17 cellular contexts compared by ENCODE assay signal in genomic region chr3:49924683-49925082, GRCh38. TPM values are rescaled to one million over a fixed set of nuclear protein-coding genes. Genes with fewer than 3 reads are reported as not detected.
DNase-seq lines count a peak whose midpoint lies in the region; ATAC-seq and TF ChIP-seq lines count a peak whose summit lies in the region.
"Had no signal": no experiment of that assay in that cellular context is flagged by ENCODE, and none has a peak within 500 bp of the region (broad histone marks: within the 10 kb centered on the region; RNA-seq: fewer than 3 reads in every experiment).

No MANE protein-coding gene starts in this region.

- H3K27me3 ChIP-seq in AG04450 (ENCODE audit: control insufficient read depth, insufficient read depth, low read length), result no peaks in the 10 kb centered on the region
- H3K27me3 ChIP-seq in adipocyte (replicated peaks; ENCODE audit: control insufficient read depth, insufficient read depth, low read length), result no peaks in the 10 kb centered on the region
- H3K27me3 ChIP-seq: cardiac muscle cell, ovary had no signal

- H3K4me1 Mint-ChIP-seq in HFFc6 (ENCODE audit: low read depth), result peaks cover 36% of the 10 kb centered on the region

- no peak for ATAC-seq in HG03469 (IDR thresholded peaks at IDR 0.05; ENCODE audit: unreplicated experiment)
- no peak for ATAC-seq in HG02642 (IDR thresholded peaks at IDR 0.05; ENCODE audit: poor library complexity, unreplicated experiment)

- DNase-seq in AG04450 (ENCODE audit: low read depth, low spot score) (peak; percentile 33), HFFc6 (peak; percentile 80), adipocyte (ENCODE audit: low read depth) (peak; percentile 36), fibroblast of villous mesenchyme (ENCODE audit: low read depth) (peak; percentile 34)
- no peak for DNase-seq in activated CD8-positive, alpha-beta memory T cell treated with anti-CD3 and anti-CD28 coated beads, Interleukin-2, amount 50 U/mL, for 48 hours
- DNase-seq in stimulated activated CD4-positive, alpha-beta T cell treated with anti-CD3 and anti-CD28 coated beads, Interleukin-1b, Interleukin-23, amount 100 ng/mL, for 48 hours, result no peak
- DNase-seq: activated CD4-positive, alpha-beta T cell treated with anti-CD3 and anti-CD28 coated beads, Interleukin-2, amount 50 U/mL, for 1 hour; DMS79; NCI-H1092; ovary; stimulated activated CD8-positive, alpha-beta memory T cell treated with anti-CD3 and anti-CD28 coated beads, Interleukin-4, amount 100 ng/mL, for 48 hours had no signal

- H3K27ac Mint-ChIP-seq in HFFc6, result peak overlapping the region; percentile 89
- H3K27ac Mint-ChIP-seq: activated T-helper 2 cell treated with anti-CD3 and anti-CD28 coated beads, Interferon-gamma antibody, Interleukin-2, Interleukin-4, amounts not matched to agents 10 μg/mL and 5 μg/mL and 100 μg/mL, durations not matched to agents 14 hours and 24 hours and 36 hours had no signal

- H3K9ac ChIP-seq in adipocyte (ENCODE audit: low read length), result no peak overlapping the region

- H3K27me3 Mint-ChIP-seq in HFFc6 (ENCODE audit: insufficient read depth), result no peaks in the 10 kb centered on the region

- H3K9me3 ChIP-seq in AG04450 (ENCODE audit: control insufficient read depth, insufficient read depth, low read length) (no peaks in the 10 kb centered on the region), adipocyte (ENCODE audit: control insufficient read depth, low read length) (no peaks in the 10 kb centered on the region)
- H3K9me3 ChIP-seq: ovary had no signal

- H3K4me3 ChIP-seq in AG04450 (ENCODE audit: low read depth, low read length) (no peak overlapping the region), adipocyte (ENCODE audit: low read length) (no peak overlapping the region), fibroblast of villous mesenchyme (ENCODE audit: low read depth, low read length) (no peak overlapping the region)
- H3K4me3 ChIP-seq: cardiac muscle cell, ovary had no signal

- no peaks in the 10 kb centered on the region for H3K36me3 ChIP-seq in adipocyte (ENCODE audit: control insufficient read depth, insufficient read depth, low read length, severe bottlenecking)
- H3K36me3 ChIP-seq: cardiac muscle cell, ovary had no signal

- TF ChIP-seq CTCF in AG04450 (IDR thresholded peaks at IDR 0.05; ENCODE audit: low read depth, low read length) (no peak), HFFc6 (IDR thresholded peaks at IDR 0.05) (no peak), fibroblast of villous mesenchyme (IDR thresholded peaks at IDR 0.05; ENCODE audit: insufficient read depth, low read depth, low read length) (no peak)

- POLR2A ChIA-PET in AG04450 (lab: Yijun Ruan, JAX), result interaction anchor here (0.7 to 1.4 kb wide), 2 partner anchors 15 to 174 kb away, joined by 3 to 7 read pairs; partner anchors contain the start of gene RBM6

- H3K4me3 Mint-ChIP-seq in HFFc6, result no peak overlapping the region; the same call in 1 of the 2 replicates

- peaks cover 15% of the 10 kb centered on the region; the same call in 1 of the 2 replicates for H3K36me3 Mint-ChIP-seq in HFFc6 (ENCODE audit: low read depth)

- H3K9me3 Mint-ChIP-seq in HFFc6, result no peaks in the 10 kb centered on the region
- H3K9me3 Mint-ChIP-seq: activated T-helper 2 cell treated with anti-CD3 and anti-CD28 coated beads, Interferon-gamma antibody, Interleukin-2, Interleukin-4, amounts not matched to agents 10 μg/mL and 5 μg/mL and 100 μg/mL, durations not matched to agents 14 hours and 24 hours and 36 hours had no signal

- H3K27ac ChIP-seq in AG04450 (ENCODE audit: low read depth, low read length), result no peak overlapping the region
- H3K27ac ChIP-seq: cardiac muscle cell, ovary had no signal

- peaks cover 15% of the 10 kb centered on the region for H3K4me1 ChIP-seq in adipocyte (ENCODE audit: control insufficient read depth, insufficient read depth, low read length)

- CTCF ChIA-PET in AG04450 (lab: Charles Lee), result no interaction called here

RNA-seq across cellular contexts. Expression of gene MON1A, which starts 4.9 kb away (rescaled TPM):
- polyA plus RNA-seq in AG04450 (2011; rRNA removed), result 7.1 and 8.1 TPM in 2 replicates
- polyA minus RNA-seq in AG04450 (2011; rRNA and poly(A)+ RNA removed), result 6.9 and 11.5 TPM in 2 replicates
- 10 to 100 TPM; 13.6 to 20.3 (median 15.7) TPM for total RNA-seq in HFFc6 (2021; fragmentation: NEBNext Ultra II Directional; extraction: Animal tissue kit (Norgen Biotek cat#: 25700))
- total RNA-seq in fibroblast of villous mesenchyme, result 9.7 and 12.1 TPM in 2 replicates

RNA-seq across cellular contexts. Expression of gene RBM6, which starts 15.3 kb away (rescaled TPM):
- 48.4 and 62.8 TPM in 2 replicates for polyA plus RNA-seq in AG04450 (2011; rRNA removed)
- polyA minus RNA-seq in AG04450 (2011; rRNA and poly(A)+ RNA removed), result 27.0 and 27.8 TPM in 2 replicates
- total RNA-seq in HFFc6 (2021; fragmentation: NEBNext Ultra II Directional; extraction: Animal tissue kit (Norgen Biotek cat#: 25700)), result 10 to 100 TPM; 32.5 to 41.6 (median 34.5) TPM
- 52.2 and 61.7 TPM in 2 replicates for total RNA-seq in fibroblast of villous mesenchyme

RNA-seq across cellular contexts. Expression of gene MST1R, which starts 21.0 kb away (rescaled TPM):
- polyA plus RNA-seq in AG04450 (2011; rRNA removed), result 0.10 and 0.41 TPM in 2 replicates
- 0.26 and 0.74 TPM in 2 replicates for polyA minus RNA-seq in AG04450 (2011; rRNA and poly(A)+ RNA removed)
- 1 to 10 TPM in 1 of 6 experiments, under 1 TPM in 5; 0.34 to 1.1 (median 0.80) TPM for total RNA-seq in HFFc6 (2021; fragmentation: NEBNext Ultra II Directional; extraction: Animal tissue kit (Norgen Biotek cat#: 25700))
- under 0.01 and 0.32 TPM in 2 replicates for total RNA-seq in fibroblast of villous mesenchyme

RNA-seq across cellular contexts. Expression of gene CAMKV, which starts 55.0 kb away (rescaled TPM):
- not detected in 2 replicates for polyA plus RNA-seq in AG04450 (2011; rRNA removed)
- not detected in 2 replicates for polyA minus RNA-seq in AG04450 (2011; rRNA and poly(A)+ RNA removed)
- total RNA-seq in HFFc6 (2021; fragmentation: NEBNext Ultra II Directional; extraction: Animal tissue kit (Norgen Biotek cat#: 25700)), result not detected
- total RNA-seq in fibroblast of villous mesenchyme, result not detected in 2 replicates
- total RNA-seq: T-helper 2 cell treated with Interferon-gamma antibody and Interleukin-4, amounts not matched to agents 100 ng/mL and 5 ng/mL, for 36 hours; ureter had no signal
- polyA plus RNA-seq: cardiac muscle cell, ovary had no signal

Comparison
In these comparisons a context has a peak if more than half of its experiments do, and no peak if none do; other contexts are left out.
1. DNase-seq: peak in AG04450 (single experiment), HFFc6 (single experiment), adipocyte (single experiment) and fibroblast of villous mesenchyme (single experiment); none in activated CD8-positive, alpha-beta memory T cell treated with anti-CD3 and anti-CD28 coated beads, Interleukin-2, amount 50 U/mL, for 48 hours (single experiment) and stimulated activated CD4-positive, alpha-beta T cell treated with anti-CD3 and anti-CD28 coated beads, Interleukin-1b, Interleukin-23, amount 100 ng/mL, for 48 hours (single experiment).